Comparison of ENCODE assay signal across 1 cellular context in genomic region chr15:31283046-31283445, GRCh38.
TF ChIP-seq lines count a peak whose summit lies in the region.

No MANE protein-coding gene starts in this region.

TF ChIP-seq in K562, 482 proteins besides CTCF, POLR2A, EP300 and RAD21 (continued from another document):
- TF ChIP-seq FOXP4 (CRISPR knock-in tag; IDR thresholded peaks at IDR 0.05; ENCODE audit: borderline replicate concordance) = no peak
- TF ChIP-seq CREM (IDR thresholded peaks at IDR 0.05; ENCODE audit: low read depth) = 0 out of 2 replicates have a peak, but pooled peaks have one; percentile 8
- TF ChIP-seq VEZF1 (CRISPR knock-in tag; IDR thresholded peaks at IDR 0.05) = peak; percentile 44; the same call in 1 of the 2 replicates
- TF ChIP-seq ETV6 (IDR thresholded peaks at IDR 0.05; ENCODE audit: borderline replicate concordance in 1 of 2, low read depth in 2 of 2, low read length in 1 of 2) = no peak
- no peak for TF ChIP-seq ETV6 (CRISPR knock-in tag; IDR thresholded peaks at IDR 0.05; ENCODE audit: borderline replicate concordance)
- no peak for TF ChIP-seq PTTG1 (tag; IDR thresholded peaks at IDR 0.05; ENCODE audit: low read depth)
- no peak for TF ChIP-seq ZNF79 (CRISPR knock-in tag; IDR thresholded peaks at IDR 0.05; ENCODE audit: low read depth)
- TF ChIP-seq MGA (IDR thresholded peaks at IDR 0.05) = no peak
- TF ChIP-seq CBFA2T2 (conservative IDR thresholded peaks at IDR 0.05) = peak; percentile 34; the same call in 1 of the 2 replicates
- no peak for TF ChIP-seq CEBPB (tag; IDR thresholded peaks at IDR 0.05)
